In the genomic region with DNA sequence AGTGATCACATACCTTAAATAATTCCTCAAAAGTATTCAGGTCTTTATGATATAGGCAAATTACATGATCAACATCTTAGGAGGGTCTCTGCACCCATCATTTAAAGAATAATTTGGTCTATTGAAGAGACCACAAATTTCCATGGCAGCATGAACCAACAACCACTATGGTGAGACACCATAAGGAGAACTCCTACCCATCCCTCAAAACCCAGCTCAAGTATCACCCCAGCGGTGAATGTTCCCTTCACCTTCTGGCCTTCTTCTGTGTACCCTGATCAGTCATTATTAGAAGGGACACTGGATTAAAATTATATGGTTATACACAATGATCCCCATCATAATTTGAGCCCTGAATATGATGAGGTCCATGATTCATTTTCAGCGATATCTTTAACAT, we compare ENCODE assay signal across 24 cellular contexts.
"Had no signal": no experiment of that assay in that cellular context is flagged by ENCODE, and none has a peak within 500 bp of the region (broad histone marks: within the 10 kb centered on the region; RNA-seq: fewer than 3 reads in every experiment).

No MANE protein-coding gene starts in this region.

- H3K27ac ChIP-seq: colonic mucosa, coronary artery, dorsolateral prefrontal cortex, epithelial cell of prostate, esophagus muscularis mucosa, esophagus squamous epithelium, foreskin keratinocyte, gastrocnemius medialis, gastroesophageal sphincter, heart left ventricle, heart right ventricle, hepatocyte had no signal

- H3K4me2 ChIP-seq: hepatocyte had no signal

- H3K9me3 ChIP-seq: colonic mucosa, esophagus muscularis mucosa, esophagus squamous epithelium, gastrocnemius medialis, gastroesophageal sphincter had no signal

- H3K4me1 ChIP-seq: colonic mucosa, esophagus squamous epithelium, foreskin keratinocyte, gastrocnemius medialis, heart left ventricle, heart right ventricle had no signal

- H3K27me3 ChIP-seq: colonic mucosa, dorsolateral prefrontal cortex, esophagus muscularis mucosa, hepatocyte had no signal

- H3K36me3 ChIP-seq: colonic mucosa, esophagus muscularis mucosa, esophagus squamous epithelium, gastrocnemius medialis, gastroesophageal sphincter, heart left ventricle, heart right ventricle had no signal

- H3K79me2 ChIP-seq: hepatocyte had no signal

- H2AFZ ChIP-seq: hepatocyte had no signal

- H3K4me3 ChIP-seq: colonic mucosa, coronary artery, dorsolateral prefrontal cortex, esophagus muscularis mucosa, esophagus squamous epithelium, gastrocnemius medialis, gastroesophageal sphincter, heart left ventricle, heart right ventricle, hepatocyte had no signal

- ATAC-seq: effector memory CD8-positive, alpha-beta T cell; esophagus mucosa; foreskin keratinocyte; gastrocnemius medialis; gastroesophageal sphincter; heart left ventricle; heart right ventricle had no signal

- DNase-seq: cortex of kidney; dermis blood vessel endothelial cell; dorsolateral prefrontal cortex; effector CD4-positive, alpha-beta T cell; effector CD8-positive, alpha-beta T cell; effector memory CD4-positive, alpha-beta T cell; effector memory CD8-positive, alpha-beta T cell; endodermal cell; erythroblast; esophagus squamous epithelium; foreskin fibroblast; foreskin keratinocyte; foreskin melanocyte; gastrocnemius medialis; glutamatergic neuron; heart left ventricle; heart right ventricle had no signal
